Comparison of ENCODE assay signal across 24 cellular contexts in the genomic region with DNA sequence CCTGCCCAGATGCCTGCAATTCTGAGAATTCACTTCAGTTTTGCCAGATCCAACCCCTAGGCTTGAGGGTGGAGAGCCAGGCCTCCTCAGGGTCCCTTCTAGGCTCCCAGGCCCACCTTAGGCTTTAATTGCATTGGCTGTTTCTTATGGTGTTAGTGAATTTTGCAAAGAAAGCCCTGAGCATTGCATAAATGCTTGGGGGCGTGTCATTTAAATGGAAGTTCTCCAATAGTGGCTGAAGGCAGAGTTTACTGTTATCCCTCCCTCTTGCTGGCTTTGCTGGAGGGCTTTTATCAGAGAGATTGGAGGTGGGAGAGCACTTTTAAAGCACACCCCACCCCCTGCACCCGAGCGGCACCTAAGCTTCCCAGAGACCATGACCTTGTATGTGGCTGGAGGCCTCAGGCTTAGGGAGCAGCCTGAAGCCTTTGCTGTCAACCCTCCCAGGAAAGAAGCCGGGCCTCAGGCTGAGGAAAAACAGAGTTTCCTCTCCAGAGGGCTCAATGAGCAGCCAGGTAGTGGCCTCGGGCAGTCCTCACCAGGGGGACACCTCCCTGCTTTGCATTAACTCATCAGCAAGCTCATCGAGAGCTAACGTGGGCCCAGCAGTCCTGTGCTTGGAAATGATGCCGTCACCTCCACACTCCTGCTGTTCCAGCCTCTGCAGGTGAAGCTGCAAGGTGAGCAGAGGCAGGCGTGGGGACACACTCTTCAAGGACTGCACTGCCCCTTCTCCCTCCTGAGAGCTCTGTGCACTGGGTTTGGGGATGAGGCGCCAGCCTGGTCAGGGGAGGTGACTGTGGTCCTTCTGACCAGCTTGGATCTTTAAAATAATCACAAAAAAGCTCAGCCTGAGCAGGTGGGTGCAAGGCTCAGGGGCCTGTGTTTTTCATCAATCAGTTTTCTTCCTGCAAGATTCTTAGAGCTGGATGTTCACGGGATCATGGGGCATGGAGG. TPM values are rescaled to one million over a fixed set of nuclear protein-coding genes. Genes with fewer than 3 reads are reported as not detected.
DNase-seq lines count a peak whose midpoint lies in the region; ATAC-seq and TF ChIP-seq lines count a peak whose summit lies in the region.
"Had no signal": no experiment of that assay in that cellular context is flagged by ENCODE, and none has a peak within 500 bp of the region (broad histone marks: within the 10 kb centered on the region; RNA-seq: fewer than 3 reads in every experiment).

No MANE protein-coding gene starts in this region.

- no peaks in the 10 kb centered on the region for H3K36me3 Mint-ChIP-seq in natural killer cell treated with Interleukin-12 subunit alpha and Interleukin-12 subunit beta and Interleukin-15 and Interleukin-18, amount 100 ng/mL, for 72 hours
- H3K36me3 Mint-ChIP-seq in natural killer cell (no peaks in the 10 kb centered on the region), WTC11 (no peaks in the 10 kb centered on the region)
- H3K36me3 Mint-ChIP-seq: CD14-positive monocyte, type B pancreatic cell had no signal

- peak; percentile 51 for DNase-seq in natural killer cell treated with Interleukin-12 subunit alpha and Interleukin-12 subunit beta and Interleukin-15 and Interleukin-18, amount 100 ng/mL, for 72 hours (ENCODE audit: low spot score)
- DNase-seq in natural killer cell (no peak), WTC11 (ENCODE audit: low spot score) (peak; percentile 24), islet precursor cell (peak; percentile 86), SK-N-DZ (ENCODE audit: low spot score) (no peak)
- DNase-seq in stimulated activated naive CD4-positive, alpha-beta T cell treated with Interleukin-2 at 50 U/mL for 16 hours (lab: John Stamatoyannopoulos, UW): no peak
- DNase-seq: activated CD4-positive, CD25-positive, alpha-beta regulatory T cell treated with anti-CD3 and anti-CD28 coated beads, Interleukin-2, amount 50 U/mL, for 72 hours; activated naive CD4-positive, alpha-beta T cell treated with Interleukin-2 at 50 U/mL for 16 hours; activated T-cell treated with anti-CD3 and anti-CD28 coated beads, Interleukin-2, amount 50 U/mL, for 24 hours; amniotic stem cell; EL; MM.1S; NCI-H146; NCI-H82; stimulated activated CD4-positive, alpha-beta T cell treated with anti-CD3 and anti-CD28 coated beads, Interleukin-4, amount 100 ng/mL, for 24 hours; stomach had no signal

- H3K36me3 ChIP-seq in gastroesophageal sphincter: no peaks in the 10 kb centered on the region
- H3K36me3 ChIP-seq: breast epithelium, stomach had no signal

- no peak overlapping the region for H3K27ac Mint-ChIP-seq in natural killer cell treated with Interleukin-12 subunit alpha and Interleukin-12 subunit beta and Interleukin-15 and Interleukin-18, amount 100 ng/mL, for 72 hours
- H3K27ac Mint-ChIP-seq in natural killer cell: no peak overlapping the region
- no peak overlapping the region for H3K27ac Mint-ChIP-seq in WTC11
- H3K27ac Mint-ChIP-seq: activated T-cell treated with anti-CD3 and anti-CD28 coated beads, Interleukin-2, amount 50 U/mL, for 24 hours; CD14-positive monocyte; type B pancreatic cell had no signal

- intact Hi-C loops in natural killer cell (cut with micrococcal nuclease): no loop called here

- no peaks in the 10 kb centered on the region for H3K9me3 ChIP-seq in gastroesophageal sphincter
- H3K9me3 ChIP-seq: breast epithelium, stomach had no signal

- H3K4me3 Mint-ChIP-seq in natural killer cell treated with Interleukin-12 subunit alpha and Interleukin-12 subunit beta and Interleukin-15 and Interleukin-18, amount 100 ng/mL, for 72 hours: no peak overlapping the region
- H3K4me3 Mint-ChIP-seq in natural killer cell: no peak overlapping the region
- no peak overlapping the region for H3K4me3 Mint-ChIP-seq in WTC11
- H3K4me3 Mint-ChIP-seq: activated T-cell treated with anti-CD3 and anti-CD28 coated beads, Interleukin-2, amount 50 U/mL, for 24 hours; CD14-positive monocyte; type B pancreatic cell had no signal

- no peak for TF ChIP-seq POLR2A in gastroesophageal sphincter (IDR thresholded peaks at IDR 0.05)

- TF ChIP-seq EP300 in gastroesophageal sphincter (IDR thresholded peaks at IDR 0.05): no peak

- H3K27me3 Mint-ChIP-seq in natural killer cell treated with Interleukin-12 subunit alpha and Interleukin-12 subunit beta and Interleukin-15 and Interleukin-18, amount 100 ng/mL, for 72 hours: no peaks in the 10 kb centered on the region
- peaks cover 0 to 6% of the 10 kb centered on the region in 2 donors for H3K27me3 Mint-ChIP-seq in natural killer cell (ENCODE audit: low read depth in 2 of 2)
- H3K27me3 Mint-ChIP-seq in WTC11 (ENCODE audit: low read depth): no peaks in the 10 kb centered on the region; the same call in 1 of the 2 replicates
- H3K27me3 Mint-ChIP-seq: activated T-cell treated with anti-CD3 and anti-CD28 coated beads, Interleukin-2, amount 50 U/mL, for 24 hours had no signal

- no peaks in the 10 kb centered on the region for H3K9me3 Mint-ChIP-seq in natural killer cell treated with Interleukin-12 subunit alpha and Interleukin-12 subunit beta and Interleukin-15 and Interleukin-18, amount 100 ng/mL, for 72 hours
- no peaks in the 10 kb centered on the region for H3K9me3 Mint-ChIP-seq in natural killer cell
- no peaks in the 10 kb centered on the region for H3K9me3 Mint-ChIP-seq in WTC11
- H3K9me3 Mint-ChIP-seq: activated T-cell treated with anti-CD3 and anti-CD28 coated beads, Interleukin-2, amount 50 U/mL, for 24 hours; CD14-positive monocyte; type B pancreatic cell had no signal

- peak overlapping the region in 2 of 4 donors; percentile 6 to 27 for H3K27ac ChIP-seq in gastroesophageal sphincter

- ATAC-seq in natural killer cell treated with Interleukin-12 subunit alpha and Interleukin-12 subunit beta and Interleukin-15 and Interleukin-18, amount 100 ng/mL, for 72 hours: no peak
- ATAC-seq in natural killer cell: no peak
- peak; percentile 7; the same call in 1 of the 2 replicates for ATAC-seq in WTC11
- no peak for ATAC-seq in gastroesophageal sphincter
- ATAC-seq in GM18517 (IDR thresholded peaks at IDR 0.05; ENCODE audit: unreplicated experiment): no peak
- ATAC-seq: K562 had no signal

- 100% methylated on average over 2 of the region's 11 CpGs; no CpG with 5 or more reads in 1 of the 2 donors for WGBS in gastroesophageal sphincter (ENCODE audit: low coverage in 1 of 2), 2 donors

- no peak for TF ChIP-seq CTCF in natural killer cell (IDR thresholded peaks at IDR 0.05)
- no peak for TF ChIP-seq CTCF in WTC11 (IDR thresholded peaks at IDR 0.05)
- no peak for TF ChIP-seq CTCF in gastroesophageal sphincter (IDR thresholded peaks at IDR 0.05)

- H3K27me3 ChIP-seq in gastroesophageal sphincter: no peaks in the 10 kb centered on the region
- H3K27me3 ChIP-seq: breast epithelium, stomach had no signal

- POLR2A ChIA-PET in WTC11 (lab: Charles Lee): interaction anchor here (0.6 kb wide), 1 partner anchor 211 kb away, joined by 3 read pairs; no protein-coding TSS in a partner anchor

- CTCF ChIA-PET in WTC11 (lab: Charles Lee): interaction anchor here (0.7 to 5.0 kb wide), 8 partner anchors 19 to 481 kb away, joined by 3 to 45 read pairs (median 4); no protein-coding TSS in a partner anchor

- H3K4me1 ChIP-seq in gastroesophageal sphincter: peaks cover 0 to 63% (median 27%) of the 10 kb centered on the region in 3 donors

- no peaks in the 10 kb centered on the region for H3K4me1 Mint-ChIP-seq in natural killer cell treated with Interleukin-12 subunit alpha and Interleukin-12 subunit beta and Interleukin-15 and Interleukin-18, amount 100 ng/mL, for 72 hours (ENCODE audit: low read depth in 2 of 2)
- H3K4me1 Mint-ChIP-seq in natural killer cell: no peaks in the 10 kb centered on the region
- H3K4me1 Mint-ChIP-seq in WTC11: peaks cover 46% of the 10 kb centered on the region
- H3K4me1 Mint-ChIP-seq: CD14-positive monocyte had no signal

- no peak overlapping the region for H3K4me3 ChIP-seq in gastroesophageal sphincter
- H3K4me3 ChIP-seq: breast epithelium, K562, stomach had no signal

TF ChIP-seq in WTC11, 78 proteins besides CTCF, POLR2A, EP300 and RAD21 (continues in another document):
- TF ChIP-seq PRDM15 (CRISPR knock-in tag; IDR thresholded peaks at IDR 0.05) (no peak), FOXP1 (CRISPR knock-in tag; IDR thresholded peaks at IDR 0.05; ENCODE audit: borderline replicate concordance) (no peak)

RNA-seq across cellular contexts. Expression of gene STUM, which starts 58.0 kb away (rescaled TPM):
- not detected for total RNA-seq in natural killer cell treated with Interleukin-12 subunit alpha and Interleukin-12 subunit beta and Interleukin-15 and Interleukin-18, amount 100 ng/mL, for 72 hours
- total RNA-seq in natural killer cell: not detected
- 1.1 to 2.5 TPM (median 1.3 TPM) in 3 replicates for total RNA-seq in WTC11 (2021)
- not detected in 2 replicates for polyA plus RNA-seq in SK-N-DZ (2014; cell fraction: cytosol; rRNA removed)
- 0.05 TPM in 1 of 2 replicates, not detected in the other for polyA plus RNA-seq in SK-N-DZ (2014; cell fraction: nucleus; rRNA removed)
- total RNA-seq in gastroesophageal sphincter: 1 to 10 TPM; 2.8 to 9.1 (median 4.5) TPM
- total RNA-seq: fibroblast of lung, K562, OCI-LY7 had no signal
- polyA plus RNA-seq: CD14-positive monocyte, K562 had no signal

Comparison
In these comparisons a context has a peak if more than half of its experiments do, and no peak if none do; other contexts are left out.
1. DNase-seq: peak in natural killer cell treated with Interleukin-12 subunit alpha and Interleukin-12 subunit beta and Interleukin-15 and Interleukin-18, amount 100 ng/mL, for 72 hours (single experiment), WTC11 (single experiment) and islet precursor cell (single experiment); none in natural killer cell (single experiment), SK-N-DZ (single experiment) and stimulated activated naive CD4-positive, alpha-beta T cell treated with Interleukin-2 at 50 U/mL for 16 hours (single experiment).